17 cellular contexts compared by ENCODE assay signal in genomic region chr10:31739146-31739545, GRCh38.
"Had no signal": no experiment of that assay in that cellular context is flagged by ENCODE, and none has a peak within 500 bp of the region (broad histone marks: within the 10 kb centered on the region; RNA-seq: fewer than 3 reads in every experiment).

No MANE protein-coding gene starts in this region.

- H3K27me3 ChIP-seq: brain microvascular endothelial cell, gastroesophageal sphincter, tibial artery had no signal

- H3K4me1 ChIP-seq: gastroesophageal sphincter, tibial artery had no signal

- DNase-seq: activated CD4-positive, alpha-beta T cell treated with anti-CD3 and anti-CD28 coated beads, Interleukin-2, amount 50 U/mL, for 4 hours; activated CD4-positive, CD25-positive, alpha-beta regulatory T cell treated with anti-CD3 and anti-CD28 coated beads, Interleukin-2, amount 50 U/mL, for 72 hours; activated T-cell treated with anti-CD3 and anti-CD28 coated beads for 4 hours; effector CD8-positive, alpha-beta T cell; immature natural killer cell; kidney glomerular epithelial cell; left ventricle myocardium superior; naive thymus-derived CD4-positive, alpha-beta T cell; stimulated activated CD4-positive, alpha-beta T cell treated with anti-CD3 and anti-CD28 coated beads, Interleukin-2, amount 100 ng/mL, for 24 hours; stimulated activated naive CD8-positive, alpha-beta T cell treated with anti-CD3 and anti-CD28 coated beads, Interleukin-15, Interleukin-2, amounts not matched to agents 100 U/mL and 50 U/mL, for 24 hours; substantia nigra; T-helper 2 cell; tibial artery had no signal

- ATAC-seq: esophagus mucosa; naive thymus-derived CD4-positive, alpha-beta T cell; stimulated activated naive CD8-positive, alpha-beta T cell treated with anti-CD3 and anti-CD28 coated beads, Interleukin-15, Interleukin-2, amounts not matched to agents 100 U/mL and 50 U/mL, for 24 hours had no signal

- H3K36me3 ChIP-seq: brain microvascular endothelial cell, gastroesophageal sphincter, tibial artery had no signal

- H3K4me3 ChIP-seq: gastroesophageal sphincter, tibial artery had no signal

- H3K27ac ChIP-seq: brain microvascular endothelial cell, tibial artery, VCaP had no signal
